In genomic region chr15:76293361-76293760, GRCh38 we compare ENCODE assay signal across 18 cellular contexts. TPM values are rescaled to one million over a fixed set of nuclear protein-coding genes. Genes with fewer than 3 reads are reported as not detected.
DNase-seq lines count a peak whose midpoint lies in the region; ATAC-seq, FAIRE-seq and TF ChIP-seq lines count a peak whose summit lies in the region.
"Had no signal": no experiment of that assay in that cellular context is flagged by ENCODE, and none has a peak within 500 bp of the region (broad histone marks: within the 10 kb centered on the region; RNA-seq: fewer than 3 reads in every experiment).

No MANE protein-coding gene starts in this region.

- 0 out of 6 replicates have a peak, but pooled peaks of 1 of the 2 experiments have one; percentile 30 for ATAC-seq in A549
- ATAC-seq in SK-N-SH treated with all-trans-retinoic acid at 6 μM for 48 hours, result no peak
- ATAC-seq in WTC11, result no peak
- ATAC-seq in GM18909 (IDR thresholded peaks at IDR 0.05; ENCODE audit: poor library complexity, unreplicated experiment), result no peak
- ATAC-seq: left lobe of liver, Right ventricle myocardium inferior had no signal

- no peak overlapping the region for H3K27ac ChIP-seq in A549
- no peak overlapping the region for H3K27ac ChIP-seq in CD4-positive, alpha-beta memory T cell (ENCODE audit: low read depth, low read length)
- H3K27ac ChIP-seq: adrenal gland, BLaER1, epithelial cell of prostate, prostate gland had no signal

- intact Hi-C loops in CD4-positive, alpha-beta memory T cell (cut with micrococcal nuclease), result no loop called here

- no peaks in the 10 kb centered on the region for H3K27me3 Mint-ChIP-seq in CD4-positive, alpha-beta memory T cell
- H3K27me3 Mint-ChIP-seq in progenitor cell of endocrine pancreas, result no peaks in the 10 kb centered on the region
- H3K27me3 Mint-ChIP-seq in WTC11 (ENCODE audit: low read depth), result no peaks in the 10 kb centered on the region
- no peaks in the 10 kb centered on the region for H3K27me3 Mint-ChIP-seq in immature natural killer cell (ENCODE audit: low read depth in 3 of 3)

- POLR2A ChIA-PET in A549 (lab: Yijun Ruan, JAX), result no interaction called here
- POLR2A ChIA-PET in CD4-positive, alpha-beta memory T cell (lab: Charles Lee; ENCODE audit: partially characterized antibody), result no interaction called here
- POLR2A ChIA-PET in WTC11 (lab: Charles Lee), result no interaction called here

- H3K4me3 ChIP-seq in A549 (no peak overlapping the region), epithelial cell of esophagus (ENCODE audit: low read length) (no peak overlapping the region)
- no peak overlapping the region for H3K4me3 ChIP-seq in CD4-positive, alpha-beta memory T cell (ENCODE audit: low read length in 2 of 2)
- H3K4me3 ChIP-seq: adrenal gland, BLaER1, prostate gland had no signal

- H3K4me1 Mint-ChIP-seq in CD4-positive, alpha-beta memory T cell, result peaks cover 20 to 24% (median 22%) of the 10 kb centered on the region in 4 donors
- H3K4me1 Mint-ChIP-seq in progenitor cell of endocrine pancreas (ENCODE audit: low read depth) (peaks cover 2% of the 10 kb centered on the region), WTC11 (no peaks in the 10 kb centered on the region), immature natural killer cell (peaks cover 19 to 46% of the 10 kb centered on the region in 2 donors)

- no peak for TF ChIP-seq POLR2A in A549 (IDR thresholded peaks at IDR 0.05; ENCODE audit: low read length)

- H3K27me3 ChIP-seq in CD4-positive, alpha-beta memory T cell (ENCODE audit: insufficient read depth, low read length), result no peaks in the 10 kb centered on the region
- H3K27me3 ChIP-seq: adrenal gland, BLaER1 had no signal

- CTCF ChIA-PET in A549 (lab: Yijun Ruan, JAX) (interaction anchor here (1.4 to 3.2 kb wide), 4 partner anchors 14 to 103 kb away, joined by 5 to 18 read pairs (median 6); no protein-coding TSS in a partner anchor), WTC11 (lab: Charles Lee) (no interaction called here)
- CTCF ChIA-PET in CD4-positive, alpha-beta memory T cell (lab: Charles Lee; ENCODE audit: partially characterized antibody), result interaction anchor here (1.1 kb wide), 1 partner anchor 17 kb away, joined by 4 read pairs; no protein-coding TSS in a partner anchor

- FAIRE-seq in A549 (lab: Jason Lieb, UNC), result no peak

- no peak for TF ChIP-seq RAD21 in A549 (conservative IDR thresholded peaks at IDR 0.05 in 1 of 2, IDR thresholded peaks at IDR 0.05 in 1 of 2)

- H3K4me1 ChIP-seq in A549, result peaks cover 9% of the 10 kb centered on the region; the same call in 2 of the 3 replicates
- H3K4me1 ChIP-seq in CD4-positive, alpha-beta memory T cell (ENCODE audit: insufficient read depth, low read length), result peaks cover 4% of the 10 kb centered on the region
- H3K4me1 ChIP-seq: BLaER1, prostate gland had no signal

- peaks cover 12 to 29% of the 10 kb centered on the region in 2 donors for H3K36me3 Mint-ChIP-seq in CD4-positive, alpha-beta memory T cell
- H3K36me3 Mint-ChIP-seq in progenitor cell of endocrine pancreas (ENCODE audit: insufficient read depth) (peaks cover 11% of the 10 kb centered on the region), WTC11 (peaks cover 6% of the 10 kb centered on the region; the same call in 1 of the 2 replicates), immature natural killer cell (peaks cover 9 to 17% (median 10%) of the 10 kb centered on the region in 3 donors)

- H3K4me2 ChIP-seq in A549, result no peak overlapping the region
- H3K4me2 ChIP-seq: BLaER1 had no signal

- no peaks in the 10 kb centered on the region for H3K9me3 ChIP-seq in A549
- H3K9me3 ChIP-seq in CD4-positive, alpha-beta memory T cell (ENCODE audit: control insufficient read depth in 1 of 2, low read length in 2 of 2), result no peaks in the 10 kb centered on the region
- H3K9me3 ChIP-seq: adrenal gland, BLaER1, prostate gland had no signal

- no peaks in the 10 kb centered on the region for H3K9me3 Mint-ChIP-seq in CD4-positive, alpha-beta memory T cell
- H3K9me3 Mint-ChIP-seq in progenitor cell of endocrine pancreas (ENCODE audit: low read depth) (no peaks in the 10 kb centered on the region), WTC11 (0 out of 2 replicates have a peak, but pooled peaks cover 7% of the 10 kb centered on the region), immature natural killer cell (no peaks in the 10 kb centered on the region)

- TF ChIP-seq CTCF in A549 (IDR thresholded peaks at IDR 0.05) (no peak), epithelial cell of esophagus (IDR thresholded peaks at IDR 0.05; ENCODE audit: insufficient read depth, low read depth, low read length, missing control alignments) (no peak), progenitor cell of endocrine pancreas (IDR thresholded peaks at IDR 0.05; ENCODE audit: unreplicated experiment) (no peak), WTC11 (IDR thresholded peaks at IDR 0.05) (no peak)

- H3K4me3 Mint-ChIP-seq in CD4-positive, alpha-beta memory T cell, result no peak overlapping the region
- H3K4me3 Mint-ChIP-seq in progenitor cell of endocrine pancreas (ENCODE audit: low read depth), result no peak overlapping the region
- H3K4me3 Mint-ChIP-seq in WTC11, result no peak overlapping the region
- H3K4me3 Mint-ChIP-seq in immature natural killer cell, result no peak overlapping the region

- no peak for DNase-seq in A549 (ENCODE audit: low read depth in 1 of 2, low spot score in 1 of 2)
- no peak for DNase-seq in CD4-positive, alpha-beta memory T cell
- peak; percentile 48 for DNase-seq in epithelial cell of esophagus (ENCODE audit: low read depth)
- DNase-seq in progenitor cell of endocrine pancreas (ENCODE audit: low spot score, unreplicated experiment), result no peak
- DNase-seq in WTC11 (ENCODE audit: low spot score), result no peak
- DNase-seq in immature natural killer cell, result no peak
- DNase-seq: adrenal gland, NCI-H2081 treated with DMSO at 0.1 percent for 48 hours, T1000 had no signal

- peak overlapping the region in 5 of 7 donors; percentile 1 to 63 (median 19) for H3K27ac Mint-ChIP-seq in CD4-positive, alpha-beta memory T cell
- H3K27ac Mint-ChIP-seq in progenitor cell of endocrine pancreas, result no peak overlapping the region
- no peak overlapping the region for H3K27ac Mint-ChIP-seq in WTC11
- peak overlapping the region in 1 of 6 donors; percentile 12 for H3K27ac Mint-ChIP-seq in immature natural killer cell

- no peak for TF ChIP-seq EP300 in A549 (IDR thresholded peaks at IDR 0.05)

- 53% methylated on average over 1 of the region's 1 CpG for WGBS in A549 (ENCODE audit: missing lambda C conversion rate)

- no peaks in the 10 kb centered on the region for H3K36me3 ChIP-seq in CD4-positive, alpha-beta memory T cell (ENCODE audit: insufficient read depth, low read length)
- H3K36me3 ChIP-seq: adrenal gland, prostate gland had no signal

TF ChIP-seq in A549, 52 proteins besides CTCF, POLR2A, EP300 and RAD21:
- TF ChIP-seq MAFK (IDR thresholded peaks at IDR 0.05; ENCODE audit: partially characterized antibody) (peak; percentile 38), ZSCAN20 (CRISPR knock-in tag; IDR thresholded peaks at IDR 0.05) (no peak)
TF ChIP-seq in A549: peak in this region for 1.

TF ChIP-seq in SK-N-SH treated with all-trans-retinoic acid at 6 μM for 48 hours, 23 proteins besides CTCF, POLR2A, EP300 and RAD21:
- TF ChIP-seq GLIS3 (CRISPR knock-in tag; IDR thresholded peaks at IDR 0.05), result no peak
- peak; percentile 57 for TF ChIP-seq ISL1 (CRISPR knock-in tag; IDR thresholded peaks at IDR 0.05)
- no peak for TF ChIP-seq PPARA (CRISPR knock-in tag; IDR thresholded peaks at IDR 0.05; ENCODE audit: borderline replicate concordance)
TF ChIP-seq in SK-N-SH treated with all-trans-retinoic acid at 6 μM for 48 hours: peak in this region for 1.

TF ChIP-seq in WTC11, 78 proteins besides CTCF, POLR2A, EP300 and RAD21 (continues in another document):
- no peak for TF ChIP-seq RORB (CRISPR knock-in tag; IDR thresholded peaks at IDR 0.05)

RNA-seq across cellular contexts. Expression of gene ETFA, which starts 17.9 kb away (rescaled TPM):
- polyA plus RNA-seq in A549 (2011; rRNA removed), result 395 and 412 TPM in 2 replicates
- 207 and 218 TPM in 2 replicates for polyA plus RNA-seq in A549 (2012; cell fraction: cytosol; rRNA removed)
- 73.2 and 78.9 TPM in 2 replicates for polyA plus RNA-seq in A549 (2012; cell fraction: nucleus; rRNA removed)
- 235 to 243 TPM (median 243 TPM) in 3 replicates for polyA plus RNA-seq in A549 (2017; fragmentation: RNase III; extraction: RNeasy Plus Mini Kit Qiagen cat#74134 plus additional on column Dnase treatment)
- polyA minus RNA-seq in A549 (2011; rRNA and poly(A)+ RNA removed), result 159 and 171 TPM in 2 replicates
- 10 to 100 TPM; 47.7 to 49.4 TPM for total RNA-seq in CD4-positive, alpha-beta memory T cell
- 100 to 1,000 TPM; 104 to 106 TPM for polyA plus RNA-seq in CD4-positive, alpha-beta memory T cell
- total RNA-seq in progenitor cell of endocrine pancreas, result 105 and 107 TPM in 2 replicates
- total RNA-seq in WTC11 (2021), result 84.4 to 97.7 TPM (median 85.4 TPM) in 3 replicates
- 100 to 1,000 TPM; 146 to 157 (median 157) TPM for polyA plus RNA-seq in immature natural killer cell

RNA-seq across cellular contexts. Expression of gene ISL2, which starts 43.2 kb away (rescaled TPM):
- polyA plus RNA-seq in A549 (2011; rRNA removed) (2.6 TPM in 2 replicates), A549 (2017; fragmentation: RNase III; extraction: RNeasy Plus Mini Kit Qiagen cat#74134 plus additional on column Dnase treatment) (2.6 to 3.8 TPM (median 3.2 TPM) in 3 replicates), immature natural killer cell (not detected)
- polyA plus RNA-seq in A549 (2012; cell fraction: cytosol; rRNA removed), result 6.5 and 7.1 TPM in 2 replicates
- 27.0 and 30.9 TPM in 2 replicates for polyA plus RNA-seq in A549 (2012; cell fraction: nucleus; rRNA removed)
- polyA minus RNA-seq in A549 (2011; rRNA and poly(A)+ RNA removed), result 2.5 and 3.2 TPM in 2 replicates
- total RNA-seq in CD4-positive, alpha-beta memory T cell, result not detected
- not detected for polyA plus RNA-seq in CD4-positive, alpha-beta memory T cell
- total RNA-seq in progenitor cell of endocrine pancreas (0.36 and 0.38 TPM in 2 replicates), WTC11 (2021) (0.18 to 0.37 TPM (median 0.24 TPM) in 3 replicates)
- total RNA-seq: chondrocyte, left lobe of liver, MCF 10A, Right ventricle myocardium inferior had no signal

Comparison
In these comparisons a context has a peak if more than half of its experiments do, and no peak if none do; other contexts are left out.
1. H3K27ac Mint-ChIP-seq: peak in CD4-positive, alpha-beta memory T cell (5 of 7); none in progenitor cell of endocrine pancreas (single experiment) and WTC11 (single experiment).